In the genomic region with DNA sequence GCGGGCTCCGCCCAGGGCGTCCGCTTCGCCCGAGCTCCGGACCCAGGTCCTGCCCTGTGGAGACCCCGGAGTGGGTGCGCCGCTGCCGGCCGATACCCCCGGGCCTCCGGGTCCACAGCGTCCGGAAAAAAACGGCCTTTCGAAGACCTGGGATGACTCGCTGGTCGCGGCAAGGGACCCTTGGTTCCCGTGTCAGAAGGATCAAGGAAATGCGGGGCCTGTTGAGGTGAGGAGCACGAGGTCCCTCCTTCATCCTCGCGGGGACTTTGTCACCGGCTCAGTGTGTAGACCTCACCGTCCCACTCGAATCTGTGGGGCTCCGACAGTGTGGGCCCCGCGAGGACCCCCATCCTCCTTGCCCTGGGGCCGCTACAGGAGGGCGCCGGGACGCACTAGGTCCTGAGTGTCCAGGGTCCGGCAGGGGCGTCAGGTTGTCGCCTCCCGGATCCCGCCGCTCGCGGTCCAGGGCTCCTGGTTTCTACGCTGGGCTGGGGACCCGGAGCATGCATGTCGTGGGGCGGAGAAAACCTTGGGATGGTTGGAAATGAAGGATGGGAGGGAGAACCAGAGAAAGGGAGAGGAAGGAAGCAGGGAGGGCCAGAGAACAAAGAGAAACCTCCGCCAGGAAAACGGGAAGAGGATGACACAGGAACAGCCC, we compare ENCODE assay signal across 13 cellular contexts. TPM values are rescaled to one million over a fixed set of nuclear protein-coding genes. Genes with fewer than 3 reads are reported as not detected.
A peak's percentile ranks its signal among the peaks of the same experiment; 100 is the strongest.
DNase-seq lines count a peak whose midpoint lies in the region; ATAC-seq and TF ChIP-seq lines count a peak whose summit lies in the region.
"Not testable (repeated sequence)": the region's sequence is repeated elsewhere in the genome, so short reads cannot be mapped to it uniquely, and the experiment has no call there.
"Had no signal": no experiment of that assay in that cellular context is flagged by ENCODE, and none has a peak within 500 bp of the region (broad histone marks: within the 10 kb centered on the region; RNA-seq: fewer than 3 reads in every experiment).

No MANE protein-coding gene starts in this region.

- H4K5ac ChIP-seq in IMR-90 (ENCODE audit: low read depth, low read length) = not testable (repeated sequence)

- dilution Hi-C loops in IMR-90 (cut with HindIII; ENCODE audit: low sequenced_read_pairs, unreplicated experiment) = not testable (repeated sequence)

- H3K18ac ChIP-seq in IMR-90 (ENCODE audit: low read depth, low read length) = not testable (repeated sequence)

- H3K4me2 ChIP-seq in IMR-90 (ENCODE audit: low read depth, low read length) = peak overlapping the region; percentile 62; the same call in 1 of the 2 replicates

- intact Hi-C loops in CD14-positive monocyte (cut with micrococcal nuclease) (loop anchor here in 1 of 2 donors (5.0 kb wide), 1 partner anchor 182 kb away; no protein-coding TSS in a partner anchor), IMR-90 (cut with micrococcal nuclease) (loop anchor here (10.0 kb wide), 1 partner anchor 290 kb away; no protein-coding TSS in a partner anchor), activated B cell treated with CpG ODN at 0.5 μM for 24 hours (cut with micrococcal nuclease) (loop anchor here (5.0 kb wide), 3 partner anchors 292 to 798 kb away; partner anchors contain the start of gene PPIL4)
- intact Hi-C loops in dendritic cell treated with granulocyte-macrophage colony-stimulating factor and Interleukin-4, amounts not matched to agents 40 ng/mL and 50 ng/mL, for 4 days (cut with micrococcal nuclease) = not testable (repeated sequence)

- not testable (repeated sequence) for H3K23ac ChIP-seq in IMR-90 (ENCODE audit: low read depth, low read length)

- not testable (repeated sequence) for H3K4me3 ChIP-seq in IMR-90 (ENCODE audit: insufficient read depth, low read depth, low read length)

- not testable (repeated sequence) for H2BK120ac ChIP-seq in IMR-90 (ENCODE audit: low read depth, low read length)

- H3K4me1 ChIP-seq in IMR-90 (ENCODE audit: control insufficient read depth, insufficient read depth, low read length) = not testable (repeated sequence)

- not testable (repeated sequence) for H3K9me1 ChIP-seq in IMR-90 (ENCODE audit: insufficient read depth, low read length)

- H3K4me3 Mint-ChIP-seq in CD14-positive monocyte (peak overlapping the region; percentile 64 to 89), activated B cell treated with CpG ODN at 0.5 μM for 24 hours (peak overlapping the region; percentile 28)
- H3K4me3 Mint-ChIP-seq in activated naive CD4-positive, alpha-beta T cell treated with anti-CD3 and anti-CD28 coated beads, Interleukin-2, amount 10 ng/mL, durations not matched to agents 7 days and 5 days; stimulated activated naive CD8-positive, alpha-beta T cell treated with anti-CD3 and anti-CD28 coated beads, Interleukin-15, amount 100 ng/mL, for 72 hours: not testable (repeated sequence)
- peak overlapping the region; percentile 59 for H3K4me3 Mint-ChIP-seq in dendritic cell treated with granulocyte-macrophage colony-stimulating factor and Interleukin-4, amounts not matched to agents 40 ng/mL and 50 ng/mL, for 4 days

- DNase-seq in CD14-positive monocyte (ENCODE audit: low spot score); IMR-90; activated B cell treated with CpG ODN at 0.5 μM for 24 hours; omental fat pad (ENCODE audit: low spot score); stimulated activated naive CD8-positive, alpha-beta T cell treated with anti-CD3 and anti-CD28 coated beads, Interleukin-15, amount 100 ng/mL, for 72 hours: not testable (repeated sequence)
- DNase-seq in activated naive CD4-positive, alpha-beta T cell treated with anti-CD3 and anti-CD28 coated beads, Interleukin-2, amount 10 ng/mL, durations not matched to agents 7 days and 5 days = peak; percentile 16
- DNase-seq in left lobe of liver (ENCODE audit: low spot score) = peak; percentile 35

- CTCF ChIA-PET in IMR-90 (lab: Yijun Ruan, JAX); activated B cell treated with CpG ODN at 0.5 μM for 24 hours (lab: Charles Lee); activated naive CD4-positive, alpha-beta T cell treated with anti-CD3 and anti-CD28 coated beads, Interleukin-2, amount 10 ng/mL, durations not matched to agents 7 days and 5 days (lab: Charles Lee): not testable (repeated sequence)

- TF ChIP-seq POLR2A in IMR-90 (IDR thresholded peaks at IDR 0.05; ENCODE audit: low read depth, low read length) = not testable (repeated sequence)

- no CpG with 5 or more reads among the region's 50 CpGs for WGBS in IMR-90 (ENCODE audit: extremely low coverage in 2 of 2, insufficient read length in 1 of 2), 2 experiments

- H3K9me3 ChIP-seq in IMR-90 (ENCODE audit: control insufficient read depth, insufficient read depth, low read length) = not testable (repeated sequence)

- H3K56ac ChIP-seq in IMR-90 (ENCODE audit: extremely low read depth, insufficient read depth, low read length) = not testable (repeated sequence)

- TF ChIP-seq CTCF in CD14-positive monocyte (IDR thresholded peaks at IDR 0.05); IMR-90 (conservative IDR thresholded peaks at IDR 0.05; ENCODE audit: low read depth, low read length); activated B cell treated with CpG ODN at 0.5 μM for 24 hours (IDR thresholded peaks at IDR 0.05); omental fat pad (IDR thresholded peaks at IDR 0.05): not testable (repeated sequence)

- POLR2A ChIA-PET in IMR-90 (lab: Charles Lee; ENCODE audit: unreplicated experiment); activated B cell treated with CpG ODN at 0.5 μM for 24 hours (lab: Charles Lee): not testable (repeated sequence)

- H2AFZ ChIP-seq in IMR-90 (replicated peaks; ENCODE audit: low read length, poor library complexity) = not testable (repeated sequence)

- not testable (repeated sequence) for H4K8ac ChIP-seq in IMR-90 (ENCODE audit: low read depth in 2 of 2, low read length in 2 of 2)

- in situ Hi-C loops in IMR-90 (cut with MboI; ENCODE audit: low sequenced_read_pairs) = not testable (repeated sequence)

- H4K91ac ChIP-seq in IMR-90 (ENCODE audit: insufficient read depth, low read depth, low read length) = not testable (repeated sequence)

- H3K9me3 Mint-ChIP-seq in CD14-positive monocyte; activated B cell treated with CpG ODN at 0.5 μM for 24 hours; activated naive CD4-positive, alpha-beta T cell treated with anti-CD3 and anti-CD28 coated beads, Interleukin-2, amount 10 ng/mL, durations not matched to agents 7 days and 5 days; dendritic cell treated with granulocyte-macrophage colony-stimulating factor and Interleukin-4, amounts not matched to agents 40 ng/mL and 50 ng/mL, for 4 days; stimulated activated naive CD8-positive, alpha-beta T cell treated with anti-CD3 and anti-CD28 coated beads, Interleukin-15, amount 100 ng/mL, for 72 hours: not testable (repeated sequence)

- H3K27ac Mint-ChIP-seq in CD14-positive monocyte; activated B cell treated with CpG ODN at 0.5 μM for 24 hours; activated naive CD4-positive, alpha-beta T cell treated with anti-CD3 and anti-CD28 coated beads, Interleukin-2, amount 10 ng/mL, durations not matched to agents 7 days and 5 days; dendritic cell treated with granulocyte-macrophage colony-stimulating factor and Interleukin-4, amounts not matched to agents 40 ng/mL and 50 ng/mL, for 4 days; stimulated activated naive CD8-positive, alpha-beta T cell treated with anti-CD3 and anti-CD28 coated beads, Interleukin-15, amount 100 ng/mL, for 72 hours: not testable (repeated sequence)

- ATAC-seq in IMR-90 (ENCODE audit: low read depth); activated B cell treated with CpG ODN at 0.5 μM for 24 hours (ENCODE audit: low read depth); left lobe of liver: not testable (repeated sequence)
- ATAC-seq in omental fat pad (ENCODE audit: low FRiP score) = peak; percentile 33
- peak; percentile 24 for ATAC-seq in stimulated activated naive CD8-positive, alpha-beta T cell treated with anti-CD3 and anti-CD28 coated beads, Interleukin-15, amount 100 ng/mL, for 72 hours

- not testable (repeated sequence) for H3K36me3 Mint-ChIP-seq in CD14-positive monocyte; activated B cell treated with CpG ODN at 0.5 μM for 24 hours (ENCODE audit: low read depth); activated naive CD4-positive, alpha-beta T cell treated with anti-CD3 and anti-CD28 coated beads, Interleukin-2, amount 10 ng/mL, durations not matched to agents 7 days and 5 days; dendritic cell treated with granulocyte-macrophage colony-stimulating factor and Interleukin-4, amounts not matched to agents 40 ng/mL and 50 ng/mL, for 4 days (ENCODE audit: low read depth)

- not testable (repeated sequence) for H2BK5ac ChIP-seq in IMR-90 (ENCODE audit: low read depth, low read length, poor library complexity, severe bottlenecking)

- H2AK9ac ChIP-seq in IMR-90 (replicated peaks; ENCODE audit: low read depth, low read length, poor library complexity) = not testable (repeated sequence)

- not testable (repeated sequence) for H3K27ac ChIP-seq in IMR-90 (ENCODE audit: insufficient read depth, low read length)

- H3K4me1 Mint-ChIP-seq in CD14-positive monocyte (peaks cover 10% of the 10 kb centered on the region), activated B cell treated with CpG ODN at 0.5 μM for 24 hours (peaks cover 16% of the 10 kb centered on the region)
- H3K4me1 Mint-ChIP-seq in activated naive CD4-positive, alpha-beta T cell treated with anti-CD3 and anti-CD28 coated beads, Interleukin-2, amount 10 ng/mL, durations not matched to agents 7 days and 5 days = peaks cover 28% of the 10 kb centered on the region
- H3K4me1 Mint-ChIP-seq in dendritic cell treated with granulocyte-macrophage colony-stimulating factor and Interleukin-4, amounts not matched to agents 40 ng/mL and 50 ng/mL, for 4 days (ENCODE audit: low read depth) = peaks cover 14% of the 10 kb centered on the region
- peaks cover 31% of the 10 kb centered on the region for H3K4me1 Mint-ChIP-seq in stimulated activated naive CD8-positive, alpha-beta T cell treated with anti-CD3 and anti-CD28 coated beads, Interleukin-15, amount 100 ng/mL, for 72 hours

- H3K14ac ChIP-seq in IMR-90 (replicated peaks; ENCODE audit: low read depth, low read length) = not testable (repeated sequence)

- TF ChIP-seq RAD21 in IMR-90 (IDR thresholded peaks at IDR 0.05; ENCODE audit: low read length) = not testable (repeated sequence)

- H3K36me3 ChIP-seq in IMR-90 (ENCODE audit: control insufficient read depth, insufficient read depth, low read length) = not testable (repeated sequence)

- not testable (repeated sequence) for H2BK15ac ChIP-seq in IMR-90 (ENCODE audit: low read depth, low read length)

- not testable (repeated sequence) for H2AK5ac ChIP-seq in IMR-90 (ENCODE audit: low read depth, low read length)

- not testable (repeated sequence) for H3K9ac ChIP-seq in IMR-90 (ENCODE audit: low read depth, low read length)

- not testable (repeated sequence) for H2BK20ac ChIP-seq in IMR-90 (ENCODE audit: low read depth, low read length)

- not testable (repeated sequence) for H3K4ac ChIP-seq in IMR-90 (ENCODE audit: low read depth, low read length)

- BruUV-seq in IMR-90 (replicated peaks; lab: Mats Ljungman, UMichigan) = not testable (repeated sequence)

- H3K27me3 Mint-ChIP-seq in CD14-positive monocyte (ENCODE audit: low read depth in 3 of 3) (peaks cover 70 to 89% (median 80%) of the 10 kb centered on the region in 3 donors), activated B cell treated with CpG ODN at 0.5 μM for 24 hours (peaks cover 67% of the 10 kb centered on the region)
- peaks cover 91% of the 10 kb centered on the region for H3K27me3 Mint-ChIP-seq in activated naive CD4-positive, alpha-beta T cell treated with anti-CD3 and anti-CD28 coated beads, Interleukin-2, amount 10 ng/mL, durations not matched to agents 7 days and 5 days
- H3K27me3 Mint-ChIP-seq in dendritic cell treated with granulocyte-macrophage colony-stimulating factor and Interleukin-4, amounts not matched to agents 40 ng/mL and 50 ng/mL, for 4 days = peaks cover 80% of the 10 kb centered on the region
- H3K27me3 Mint-ChIP-seq in stimulated activated naive CD8-positive, alpha-beta T cell treated with anti-CD3 and anti-CD28 coated beads, Interleukin-15, amount 100 ng/mL, for 72 hours = peaks cover 85% of the 10 kb centered on the region

- not testable (repeated sequence) for H4K20me1 ChIP-seq in IMR-90 (ENCODE audit: insufficient read depth, low read length)

- H3K27me3 ChIP-seq in IMR-90 (ENCODE audit: control insufficient read depth, insufficient read depth, low read length) = peaks cover 59% of the 10 kb centered on the region

- not testable (repeated sequence) for H3K79me1 ChIP-seq in IMR-90 (ENCODE audit: low read depth in 1 of 2, low read length in 2 of 2)

RNA-seq across cellular contexts. Expression of gene RAET1L, which starts 10.6 kb away (rescaled TPM):
- polyA plus RNA-seq in CD14-positive monocyte (not detected), IMR-90 (2012; rRNA removed) (not detected in 2 replicates)
- total RNA-seq in IMR-90 (2012; rRNA removed) (not detected in 2 replicates), activated B cell treated with CpG ODN at 0.5 μM for 24 hours (not detected in 2 replicates), left lobe of liver (not detected), omental fat pad (not detected)
- polyA plus RNA-seq in IMR-90 (2012; cell fraction: cytosol; rRNA removed) = not detected in 2 replicates
- polyA plus RNA-seq in IMR-90 (2012; cell fraction: nucleus; rRNA removed; ENCODE audit: low replicate concordance) = not detected in 2 replicates
- total RNA-seq: CD4-positive, alpha-beta memory T cell; GM12878; Right ventricle myocardium inferior; SK-MEL-5 had no signal
- polyA plus RNA-seq: BJ; CD4-positive, alpha-beta memory T cell; GM12878 had no signal

RNA-seq across cellular contexts. Expression of gene ULBP1, which starts 51.0 kb away (rescaled TPM):
- polyA plus RNA-seq in CD14-positive monocyte (under 1 TPM; 0.06 to 0.09 TPM), IMR-90 (2012; rRNA removed) (0.69 and 0.87 TPM in 2 replicates)
- total RNA-seq in IMR-90 (2012; rRNA removed) (0.18 and 0.56 TPM in 2 replicates), activated B cell treated with CpG ODN at 0.5 μM for 24 hours (1.9 and 2.2 TPM in 2 replicates), left lobe of liver (0.08 TPM), omental fat pad (under 1 TPM in 2 of 4 donors, not detected in 2; 0.25 to 0.37 TPM)
- 0.25 TPM in 2 replicates for polyA plus RNA-seq in IMR-90 (2012; cell fraction: cytosol; rRNA removed)
- 0.15 and 0.84 TPM in 2 replicates for polyA plus RNA-seq in IMR-90 (2012; cell fraction: nucleus; rRNA removed; ENCODE audit: low replicate concordance)
- total RNA-seq: CD4-positive, alpha-beta memory T cell; GM12878; SK-MEL-5 had no signal
- polyA plus RNA-seq: CD4-positive, alpha-beta memory T cell had no signal

RNA-seq across cellular contexts. Expression of gene ULBP3, which starts 54.2 kb away (rescaled TPM):
- polyA plus RNA-seq in CD14-positive monocyte = not detected
- total RNA-seq in IMR-90 (2012; rRNA removed) = 35.1 and 43.0 TPM in 2 replicates
- polyA plus RNA-seq in IMR-90 (2012; rRNA removed) = 11.1 and 13.2 TPM in 2 replicates
- polyA plus RNA-seq in IMR-90 (2012; cell fraction: cytosol; rRNA removed) = 7.0 and 19.2 TPM in 2 replicates
- polyA plus RNA-seq in IMR-90 (2012; cell fraction: nucleus; rRNA removed; ENCODE audit: low replicate concordance) = 2.7 and 5.6 TPM in 2 replicates
- total RNA-seq in activated B cell treated with CpG ODN at 0.5 μM for 24 hours = 0.46 and 0.80 TPM in 2 replicates
- total RNA-seq in left lobe of liver = 0.35 TPM
- total RNA-seq in omental fat pad = 1 to 10 TPM; 1.7 to 3.5 (median 2.2) TPM
- total RNA-seq: GM12878 had no signal
